In genomic region chr12:27779416-27779815, GRCh38 we compare ENCODE assay signal across 8 cellular contexts. TPM values are rescaled to one million over a fixed set of nuclear protein-coding genes. Genes with fewer than 3 reads are reported as not detected.
DNase-seq lines count a peak whose midpoint lies in the region; ATAC-seq, FAIRE-seq and TF ChIP-seq lines count a peak whose summit lies in the region.

No MANE protein-coding gene starts in this region.

- no peaks in the 10 kb centered on the region for H3K27me3 ChIP-seq in iPS-18a (ENCODE audit: control insufficient read depth, insufficient read depth, low read length)
- H3K27me3 ChIP-seq in small intestine (ENCODE audit: control insufficient read depth in 2 of 2, insufficient read depth in 2 of 2, low read length in 2 of 2) = no peaks in the 10 kb centered on the region

- DNase-seq in AG04449 (ENCODE audit: low read depth, low spot score) (no peak), GM13976 (ENCODE audit: low spot score) (peak; percentile 58), NCI-H2227 treated with DMSO at 0.1 percent for 48 hours (lab: John Stamatoyannopoulos, UW) (peak; percentile 34), amygdala (lab: John Stamatoyannopoulos, UW) (peak in 43 of 56 donors; percentile 4 to 80 (median 44)), small intestine (peak; percentile 5), NOMO-1 treated with DMSO at 0.1 percent for 48 hours (lab: John Stamatoyannopoulos, UW; ENCODE audit: unreplicated experiment) (no peak)

- no peaks in the 10 kb centered on the region for H3K36me3 ChIP-seq in iPS-18a (ENCODE audit: control insufficient read depth, low read depth, low read length)
- no peaks in the 10 kb centered on the region for H3K36me3 ChIP-seq in small intestine (ENCODE audit: control insufficient read depth in 2 of 2, insufficient read depth in 2 of 2, low read length in 2 of 2)

- in situ Hi-C loops in GM13976 (cut with MboI; ENCODE audit: low sequenced_read_pairs, unreplicated experiment) = no loop called here

- H3K4me3 ChIP-seq in AG04449 (ENCODE audit: low read depth, low read length) (peak overlapping the region; percentile 86), iPS-18a (ENCODE audit: low read length) (peak overlapping the region; percentile 60), small intestine (ENCODE audit: low read depth in 1 of 2, low read length in 2 of 2) (peak overlapping the region; percentile 66 to 76)

- no peaks in the 10 kb centered on the region for H3K9me3 ChIP-seq in iPS-18a (ENCODE audit: control insufficient read depth, low read depth, low read length)
- no peaks in the 10 kb centered on the region for H3K9me3 ChIP-seq in small intestine (ENCODE audit: control insufficient read depth, low read depth)

- POLR2A ChIA-PET in AG04449 (lab: Yijun Ruan, JAX) = interaction anchor here (0.7 to 1.1 kb wide), 4 partner anchors 16 to 83 kb away, joined by 3 to 4 read pairs (median 4); no protein-coding TSS in a partner anchor

- peak; percentile 25 for ATAC-seq in HG02943 (IDR thresholded peaks at IDR 0.05; ENCODE audit: low read depth, unreplicated experiment)

- FAIRE-seq in small intestine (lab: Jason Lieb, UNC) = no peak

- TF ChIP-seq CTCF in AG04449 (IDR thresholded peaks at IDR 0.05; ENCODE audit: insufficient read depth, low read length, missing control alignments) = no peak
- TF ChIP-seq CTCF in GM13976 (IDR thresholded peaks at IDR 0.05; ENCODE audit: borderline replicate concordance, control extremely low read depth, extremely low read depth, insufficient read depth, missing control alignments) = no peak

- CTCF ChIA-PET in AG04449 (lab: Yijun Ruan, JAX) = interaction anchor here (0.8 to 2.7 kb wide), 10 partner anchors 9 to 394 kb away, joined by 3 to 9 read pairs (median 5); no protein-coding TSS in a partner anchor

- H3K27ac ChIP-seq in iPS-18a (ENCODE audit: low read length) (no peak overlapping the region), small intestine (ENCODE audit: low read depth in 1 of 2, low read length in 1 of 2) (peak overlapping the region; percentile 86 to 91)

- H3K9ac ChIP-seq in iPS-18a (ENCODE audit: low read length) = peak overlapping the region; percentile 72

- H3K4me1 ChIP-seq in iPS-18a (ENCODE audit: control insufficient read depth, low read depth, low read length) = peaks cover 24% of the 10 kb centered on the region
- peaks cover 0 to 2% of the 10 kb centered on the region in 2 donors for H3K4me1 ChIP-seq in small intestine (ENCODE audit: control insufficient read depth in 2 of 2, insufficient read depth in 1 of 2, low read depth in 1 of 2, low read length in 1 of 2)

- WGBS in small intestine, 3 donors = 5 to 10% (median 6%) methylated on average over 14 to 15 of the region's 15 CpGs

RNA-seq across cellular contexts. Expression of gene KLHL42, which starts 0.6 kb away (rescaled TPM):
- polyA plus RNA-seq in small intestine = 1 to 10 TPM; 2.2 to 6.8 (median 2.4) TPM

RNA-seq across cellular contexts. Expression of gene MANSC4, which starts 0.6 kb away (rescaled TPM):
- polyA plus RNA-seq in small intestine = not detected

Comparison
In these comparisons a context has a peak if more than half of its experiments do, and no peak if none do; other contexts are left out.
1. DNase-seq: peak in GM13976 (single experiment), NCI-H2227 treated with DMSO at 0.1 percent for 48 hours (single experiment), amygdala (43 of 56) and small intestine (single experiment); none in AG04449 (single experiment) and NOMO-1 treated with DMSO at 0.1 percent for 48 hours (single experiment).
2. Peak in every context shown above with its lines, with median percentiles within 50 percentile points of each other: H3K4me3 ChIP-seq.